In genomic region chr3:129182390-129183180, GRCh38 we compare ENCODE assay signal across 8 cellular contexts. TPM values are rescaled to one million over a fixed set of nuclear protein-coding genes. Genes with fewer than 3 reads are reported as not detected.
A peak's percentile ranks its signal among the peaks of the same experiment; 100 is the strongest.
DNase-seq lines count a peak whose midpoint lies in the region; ATAC-seq, FAIRE-seq and TF ChIP-seq lines count a peak whose summit lies in the region.

No MANE protein-coding gene starts in this region.

- TF ChIP-seq CTCF in GM06990 (IDR thresholded peaks at IDR 0.05; ENCODE audit: insufficient read depth, low read length, poor library complexity, severe bottlenecking) (no peak), GM12878 (IDR thresholded peaks at IDR 0.05 in 2 of 3, conservative IDR thresholded peaks at IDR 0.05 in 1 of 3; ENCODE audit: control insufficient read depth in 2 of 3, extremely low read depth in 1 of 3, insufficient read depth in 1 of 3, low read depth in 3 of 3, low read length in 3 of 3) (no peak)

- H3K27ac ChIP-seq in GM12878 (ENCODE audit: control insufficient read depth, insufficient read depth): peak overlapping the region; percentile 97
- H3K27ac ChIP-seq in subcutaneous abdominal adipose tissue (ENCODE audit: low read depth, low read length): peak overlapping the region; percentile 100

- peaks cover 9% of the 10 kb centered on the region for H3K4me1 ChIP-seq in GM12878 (ENCODE audit: control insufficient read depth, insufficient read depth, low read length)
- H3K4me1 ChIP-seq in subcutaneous abdominal adipose tissue (ENCODE audit: control insufficient read depth in 5 of 5, insufficient read depth in 5 of 5, low read length in 5 of 5): peaks cover 9 to 72% (median 65%) of the 10 kb centered on the region in 5 donors

- SMC1A ChIA-PET in GM12878 (lab: Charles Lee; ENCODE audit: uncharacterized antibody, unreplicated experiment): interaction anchor here (0.7 to 1.6 kb wide), 3 partner anchors 11 to 116 kb away, joined by 3 to 6 read pairs (median 3); no protein-coding TSS in a partner anchor

- TF ChIP-seq RAD21 in GM12878 (IDR thresholded peaks at IDR 0.05; ENCODE audit: insufficient read depth, low read depth, low read length): no peak

- H4K20me1 ChIP-seq in GM12878 (ENCODE audit: control insufficient read depth, insufficient read depth): peaks cover 10% of the 10 kb centered on the region

- CTCF ChIA-PET in GM12878 (lab: Yijun Ruan, JAX): interaction anchor here (1.0 to 3.0 kb wide), 5 partner anchors 20 to 64 kb away, joined by 3 to 11 read pairs (median 4); no protein-coding TSS in a partner anchor

- RAD21 ChIA-PET in GM12878 (lab: Charles Lee; ENCODE audit: unreplicated experiment): interaction anchor here (1.2 to 2.0 kb wide), 3 partner anchors 21 to 64 kb away, joined by 3 to 4 read pairs (median 3); partner anchors contain the start of gene RAB43

- WGBS in GM12878 (ENCODE audit: insufficient coverage, insufficient replicate concordance, low lambda C conversion rate, missing lambda C conversion rate): 1% methylated on average over 23 of the region's 23 CpGs

- peak overlapping the region; percentile 83 for H3K4me2 ChIP-seq in GM12878 (ENCODE audit: control insufficient read depth, insufficient read depth)

- H3K36me3 ChIP-seq in GM06990 (ENCODE audit: control insufficient read depth, insufficient read depth, low read length) (no peaks in the 10 kb centered on the region; the same call in 1 of the 2 replicates), GM12878 (ENCODE audit: control insufficient read depth in 2 of 2, insufficient read depth in 2 of 2, low read length in 1 of 2) (peaks cover 1 to 7% of the 10 kb centered on the region in 2 experiments; a peak in 2 of 4 replicates), subcutaneous abdominal adipose tissue (ENCODE audit: control insufficient read depth in 5 of 5, insufficient read depth in 5 of 5, low read length in 5 of 5) (peaks cover 0 to 9% (median 2%) of the 10 kb centered on the region in 5 donors)

- POLR2A ChIA-PET in GM12878 (lab: Charles Lee): interaction anchor here (1.3 to 3.8 kb wide), 5 partner anchors 13 to 97 kb away, joined by 3 to 20 read pairs (median 7); partner anchors contain the start of gene RAB43

- H3K27me3 ChIP-seq in GM06990 (replicated peaks; ENCODE audit: control insufficient read depth, insufficient read depth, low read length): no peaks in the 10 kb centered on the region
- no peaks in the 10 kb centered on the region for H3K27me3 ChIP-seq in GM12878 (replicated peaks in 1 of 2; ENCODE audit: control insufficient read depth in 2 of 2, insufficient read depth in 2 of 2, low read length in 1 of 2)
- no peaks in the 10 kb centered on the region for H3K27me3 ChIP-seq in subcutaneous abdominal adipose tissue (ENCODE audit: control insufficient read depth in 5 of 5, insufficient read depth in 4 of 5, low read length in 5 of 5)

- intact Hi-C loops in GM12878 (cut with micrococcal nuclease; ENCODE audit: unreplicated experiment): loop anchor here (1.0 to 10.0 kb wide), 4 partner anchors 21 to 528 kb away; partner anchors contain the start of genes ISY1, RAB43 and RPN1

- H3K4me3 ChIP-seq in GM06990 (replicated peaks; ENCODE audit: low read depth, low read length): peak overlapping the region; percentile 100
- H3K4me3 ChIP-seq in GM12878: peak overlapping the region; percentile 97
- peak overlapping the region; percentile 83 to 99 (median 91) for H3K4me3 ChIP-seq in subcutaneous abdominal adipose tissue (ENCODE audit: low read depth in 1 of 5, low read length in 5 of 5)

- ATAC-seq in GM12878 (peak; percentile 14), GM19463 (IDR thresholded peaks at IDR 0.05; ENCODE audit: unreplicated experiment) (no peak)

- TSS peak; percentile 63 for BruUV-seq in GM12878 (replicated peaks; lab: Mats Ljungman, UMichigan)

- no peak overlapping the region for H2AFZ ChIP-seq in GM12878 (ENCODE audit: control insufficient read depth, low read depth, low read length)

- TF ChIP-seq POLR2A in GM12878 (IDR thresholded peaks at IDR 0.05; ENCODE audit: low read depth, low read length): 0 out of 2 replicates have a peak, but pooled peaks have one; percentile 24

- DNase-seq in GM06990 (ENCODE audit: extremely low read depth, insufficient read length) (no peak), MV-4-11 (lab: John Stamatoyannopoulos, UW) (peak; percentile 18), GM12878 (ENCODE audit: low read depth, low spot score) (no peak), kidney glomerular epithelial cell (lab: John Stamatoyannopoulos, UW) (peak; percentile 30), NCI-H1048 (lab: John Stamatoyannopoulos, UW) (no peak), NCI-H2029 treated with DMSO at 0.1 percent for 48 hours (lab: John Stamatoyannopoulos, UW) (no peak)

- H3K9me3 ChIP-seq in GM12878 (replicated peaks; ENCODE audit: control insufficient read depth, insufficient read depth, low read length): no peaks in the 10 kb centered on the region; the same call in 2 of the 3 replicates
- H3K9me3 ChIP-seq in subcutaneous abdominal adipose tissue (ENCODE audit: control insufficient read depth in 5 of 5, low read length in 5 of 5): no peaks in the 10 kb centered on the region

- in situ Hi-C loops in GM12878 (cut with MboI): no loop called here

- FAIRE-seq in GM12878 (lab: Jason Lieb, UNC): peak; percentile 61

- peaks cover 80% of the 10 kb centered on the region for H3K79me2 ChIP-seq in GM12878 (ENCODE audit: control insufficient read depth, insufficient read depth, low read length)

- TF ChIP-seq EP300 in GM12878 (IDR thresholded peaks at IDR 0.05; ENCODE audit: borderline replicate concordance in 1 of 2, control insufficient read depth in 1 of 2, low read depth in 2 of 2, low read length in 2 of 2): no peak

- H3K9ac ChIP-seq in GM12878 (ENCODE audit: control insufficient read depth, insufficient read depth, low read length) (peak overlapping the region; percentile 99), subcutaneous abdominal adipose tissue (ENCODE audit: low read length in 5 of 5) (peak overlapping the region; percentile 48 to 100 (median 100))

TF ChIP-seq in GM12878, 131 proteins besides CTCF, POLR2A, EP300 and RAD21:
- 0 out of 2 replicates have a peak, but pooled peaks have one; percentile 51 for TF ChIP-seq MXI1 (IDR thresholded peaks at IDR 0.05; ENCODE audit: low read depth, low read length)
- no peak for TF ChIP-seq MYB (IDR thresholded peaks at IDR 0.05; ENCODE audit: borderline replicate concordance, low read depth, low read length)
- TF ChIP-seq MTA3 (IDR thresholded peaks at IDR 0.05; ENCODE audit: borderline replicate concordance, low read length): peak; percentile 55; the same call in 1 of the 2 replicates
- TF ChIP-seq RELA (IDR thresholded peaks at IDR 0.05; ENCODE audit: borderline replicate concordance, partially characterized antibody): no peak
- no peak for TF ChIP-seq STAT1 (conservative IDR thresholded peaks at IDR 0.05)
- TF ChIP-seq POLR2AphosphoS5 (IDR thresholded peaks at IDR 0.05; ENCODE audit: low read length): peak; percentile 58; the same call in 1 of the 2 replicates
- TF ChIP-seq EGR1 (IDR thresholded peaks at IDR 0.05; ENCODE audit: borderline replicate concordance in 1 of 2, low read depth in 2 of 2, low read length in 2 of 2): no peak

RNA-seq across cellular contexts. Expression of gene CNBP, which starts 1.1 kb away (rescaled TPM):
- total RNA-seq in GM12878 (2013; cell fraction: nucleolus; rRNA removed): 109 and 114 TPM in 2 replicates
- total RNA-seq in GM12878 (2014; rRNA removed): 300 and 328 TPM in 2 replicates
- total RNA-seq in GM12878 (2014; rRNA removed; fragmentation: Illumina TruSeq; extraction: Trizol): 341 and 350 TPM in 2 replicates
- 340 and 342 TPM in 2 replicates for total RNA-seq in GM12878 (2021)
- 223 TPM for polyA plus RNA-seq in GM12878 (2011; ENCODE audit: low read depth)
- 468 and 566 TPM in 2 replicates for polyA plus RNA-seq in GM12878 (2011; rRNA removed)
- 345 and 364 TPM in 2 replicates for polyA plus RNA-seq in GM12878 (2011; cell fraction: cytosol; rRNA removed)
- 187 and 210 TPM in 2 replicates for polyA plus RNA-seq in GM12878 (2011; cell fraction: nucleus; rRNA removed)
- 273 and 335 TPM in 2 replicates for polyA plus RNA-seq in GM12878 (2012)
- polyA plus RNA-seq in GM12878 (2014; fragmentation: Illumina TruSeq; extraction: Trizol): 409 and 473 TPM in 2 replicates
- 100 to 1,000 TPM; 618 to 719 TPM for polyA plus RNA-seq in GM12878 (2014; fragmentation: Nextera tagmentation; extraction: Ambion mirVana)
- polyA plus RNA-seq in GM12878 (2014; rRNA removed): 362 and 390 TPM in 2 replicates
- polyA plus RNA-seq in GM12878 (2016; fragmentation: Nextera tagmentation; extraction: Ambion mirVana): 100 to 1,000 TPM; 618 to 628 TPM
- polyA minus RNA-seq in GM12878 (2011; rRNA and poly(A)+ RNA removed): 313 and 389 TPM in 2 replicates
- polyA minus RNA-seq in GM12878 (2011; cell fraction: cytosol; rRNA and poly(A)+ RNA removed): 104 and 110 TPM in 2 replicates
- polyA minus RNA-seq in GM12878 (2011; cell fraction: nucleus; rRNA and poly(A)+ RNA removed): 49.8 and 61.3 TPM in 2 replicates

RNA-seq across cellular contexts. Expression of gene ISY1, which starts 21.7 kb away (rescaled TPM):
- 8.1 and 10.0 TPM in 2 replicates for total RNA-seq in GM12878 (2013; cell fraction: nucleolus; rRNA removed)
- total RNA-seq in GM12878 (2014; rRNA removed) (28.3 and 39.5 TPM in 2 replicates), GM12878 (2014; rRNA removed; fragmentation: Illumina TruSeq; extraction: Trizol) (46.0 and 47.1 TPM in 2 replicates), GM12878 (2021) (36.8 and 38.6 TPM in 2 replicates)
- 28.6 TPM for polyA plus RNA-seq in GM12878 (2011; ENCODE audit: low read depth)
- polyA plus RNA-seq in GM12878 (2011; rRNA removed) (43.3 and 61.7 TPM in 2 replicates), GM12878 (2014; fragmentation: Illumina TruSeq; extraction: Trizol) (42.3 and 45.4 TPM in 2 replicates), GM12878 (2014; fragmentation: Nextera tagmentation; extraction: Ambion mirVana) (10 to 100 TPM; 54.1 to 58.2 TPM), GM12878 (2014; rRNA removed) (28.5 and 32.3 TPM in 2 replicates), GM12878 (2016; fragmentation: Nextera tagmentation; extraction: Ambion mirVana) (10 to 100 TPM; 66.7 to 72.2 TPM)
- 41.9 and 59.0 TPM in 2 replicates for polyA plus RNA-seq in GM12878 (2011; cell fraction: cytosol; rRNA removed)
- polyA plus RNA-seq in GM12878 (2011; cell fraction: nucleus; rRNA removed): 10.0 and 10.5 TPM in 2 replicates
- 31.3 and 35.0 TPM in 2 replicates for polyA plus RNA-seq in GM12878 (2012)
- polyA minus RNA-seq in GM12878 (2011; rRNA and poly(A)+ RNA removed): 14.6 and 23.3 TPM in 2 replicates
- 6.7 and 15.2 TPM in 2 replicates for polyA minus RNA-seq in GM12878 (2011; cell fraction: cytosol; rRNA and poly(A)+ RNA removed)
- 4.1 and 11.7 TPM in 2 replicates for polyA minus RNA-seq in GM12878 (2011; cell fraction: nucleus; rRNA and poly(A)+ RNA removed)

Comparison
In these comparisons a context has a peak if more than half of its experiments do, and no peak if none do; other contexts are left out.
1. DNase-seq: peak in MV-4-11 (single experiment) and kidney glomerular epithelial cell (single experiment); none in GM06990 (single experiment), GM12878 (single experiment), NCI-H1048 (single experiment) and NCI-H2029 treated with DMSO at 0.1 percent for 48 hours (single experiment).
2. Peak in every context shown above with its lines, with median percentiles within 50 percentile points of each other: H3K4me3 ChIP-seq.